12 cellular contexts compared by ENCODE assay signal in genomic region chr10:75407296-75407715, GRCh38. TPM values are rescaled to one million over a fixed set of nuclear protein-coding genes. Genes with fewer than 3 reads are reported as not detected.
DNase-seq lines count a peak whose midpoint lies in the region; ATAC-seq, FAIRE-seq and TF ChIP-seq lines count a peak whose summit lies in the region.
"Had no signal": no experiment of that assay in that cellular context is flagged by ENCODE, and none has a peak within 500 bp of the region (broad histone marks: within the 10 kb centered on the region; RNA-seq: fewer than 3 reads in every experiment).

No MANE protein-coding gene starts in this region.

- ATAC-seq in HepG2: no peak
- ATAC-seq in right lobe of liver: no peak
- no peak for ATAC-seq in effector memory CD8-positive, alpha-beta T cell (replicated peaks)
- ATAC-seq in natural killer cell: no peak

- BruUV-seq in HepG2 (replicated peaks; lab: Mats Ljungman, UMichigan) (no TSS peak), OCI-LY7 (replicated peaks; lab: Mats Ljungman, UMichigan) (no TSS peak)

- H4K20me1 ChIP-seq in HepG2 (ENCODE audit: insufficient read depth, low read length) (no peaks in the 10 kb centered on the region), OCI-LY7 (ENCODE audit: insufficient read depth, low read length) (no peaks in the 10 kb centered on the region)

- FAIRE-seq in HepG2 (lab: Jason Lieb, UNC): no peak

- no peaks in the 10 kb centered on the region for H3K9me3 Mint-ChIP-seq in effector memory CD8-positive, alpha-beta T cell
- H3K9me3 Mint-ChIP-seq in natural killer cell: no peaks in the 10 kb centered on the region

- H2AFZ ChIP-seq in HepG2 (ENCODE audit: low read length) (no peak overlapping the region), OCI-LY7 (ENCODE audit: low read length) (no peak overlapping the region)

- H3K79me2 ChIP-seq in HepG2 (ENCODE audit: insufficient read depth, low read length) (peaks cover 21% of the 10 kb centered on the region), OCI-LY7 (ENCODE audit: insufficient read depth, low read depth, low read length) (no peaks in the 10 kb centered on the region)

- H3K9me3 ChIP-seq in HepG2 (ENCODE audit: low read length): no peaks in the 10 kb centered on the region
- H3K9me3 ChIP-seq in right lobe of liver: no peaks in the 10 kb centered on the region
- H3K9me3 ChIP-seq in vagina: no peaks in the 10 kb centered on the region
- no peaks in the 10 kb centered on the region for H3K9me3 ChIP-seq in OCI-LY7 (ENCODE audit: low read length)
- H3K9me3 ChIP-seq: SK-N-SH had no signal

- no peak overlapping the region for H3K9ac ChIP-seq in HepG2 (ENCODE audit: insufficient read depth, low read depth, low read length)
- H3K9ac ChIP-seq: SK-N-SH had no signal

- DNase-seq in HepG2 (ENCODE audit: low spot score) (no peak), right lobe of liver (no peak), natural killer cell (no peak), vagina (ENCODE audit: extremely low spot score in 2 of 2) (no peak), NCI-H2171 treated with DMSO at 0.1 percent for 48 hours (lab: John Stamatoyannopoulos, UW) (no peak), NCI-H1436 treated with DMSO at 0.1 percent for 48 hours (lab: John Stamatoyannopoulos, UW) (no peak), OCI-LY7 (ENCODE audit: low spot score) (no peak)
- DNase-seq in effector memory CD8-positive, alpha-beta T cell: no peak
- DNase-seq: activated effector memory CD4-positive, alpha-beta T cell treated with anti-CD3 and anti-CD28 coated beads, Interleukin-2, amount 50 U/mL, for 16 hours; NCI-H1694; SK-N-SH; stimulated activated CD4-positive, alpha-beta T cell treated with anti-CD3 and anti-CD28 coated beads, Interleukin-2, amount 100 ng/mL, for 48 hours had no signal

- no peak for TF ChIP-seq EP300 in HepG2 (IDR thresholded peaks at IDR 0.05; ENCODE audit: low read depth in 2 of 2, low read length in 2 of 2)
- no peak for TF ChIP-seq EP300 in HepG2 (CRISPR knock-in tag; IDR thresholded peaks at IDR 0.05; ENCODE audit: borderline replicate concordance)

- H3K4me2 ChIP-seq in HepG2 (ENCODE audit: low read depth, low read length) (no peak overlapping the region), OCI-LY7 (ENCODE audit: low read length) (no peak overlapping the region)
- H3K4me2 ChIP-seq: SK-N-SH had no signal

- in situ Hi-C loops in HepG2 (cut with HindIII; ENCODE audit: extremely low pct_ligation_motif_present, low pct_unique_long_range_greater_than_20kb): no loop called here

- peaks cover 2% of the 10 kb centered on the region for H3K36me3 Mint-ChIP-seq in effector memory CD8-positive, alpha-beta T cell (ENCODE audit: insufficient read depth)
- no peaks in the 10 kb centered on the region for H3K36me3 Mint-ChIP-seq in natural killer cell

- intact Hi-C loops in HepG2 (cut with micrococcal nuclease; ENCODE audit: unreplicated experiment): loop anchor here (5.0 to 10.0 kb wide), 3 partner anchors 197 to 1140 kb away; no protein-coding TSS in a partner anchor
- intact Hi-C loops in right lobe of liver (cut with DNase I): loop anchor here (10.0 kb wide), 2 partner anchors 187 to 497 kb away; no protein-coding TSS in a partner anchor
- intact Hi-C loops in natural killer cell (cut with micrococcal nuclease): no loop called here
- intact Hi-C loops in vagina (cut with DNase I): loop anchor here (5.0 to 10.0 kb wide), 3 partner anchors 135 to 497 kb away; no protein-coding TSS in a partner anchor
- intact Hi-C loops in OCI-LY7 (cut with micrococcal nuclease; ENCODE audit: unreplicated experiment): no loop called here

- peaks cover 9 to 17% of the 10 kb centered on the region in 2 donors for H3K4me1 Mint-ChIP-seq in effector memory CD8-positive, alpha-beta T cell (ENCODE audit: low read depth in 2 of 2)
- peaks cover 7 to 40% of the 10 kb centered on the region in 2 donors for H3K4me1 Mint-ChIP-seq in natural killer cell

- CTCF ChIA-PET in HepG2 (lab: Yijun Ruan, JAX; ENCODE audit: low intra/inter-chr PET ratio, low total read pairs) (no interaction called here), OCI-LY7 (lab: Charles Lee; ENCODE audit: unreplicated experiment) (no interaction called here)

- H3K4me1 ChIP-seq in HepG2 (ENCODE audit: insufficient read depth, low read length): peaks cover 20% of the 10 kb centered on the region
- H3K4me1 ChIP-seq in right lobe of liver: no peaks in the 10 kb centered on the region
- H3K4me1 ChIP-seq in vagina: peaks cover 60% of the 10 kb centered on the region
- peaks cover 3% of the 10 kb centered on the region for H3K4me1 ChIP-seq in OCI-LY7 (ENCODE audit: insufficient read depth, low read length, poor library complexity, severe bottlenecking)

- H3K27me3 ChIP-seq in HepG2 (ENCODE audit: control insufficient read depth in 1 of 2, insufficient read depth in 2 of 2, low read length in 2 of 2) (no peaks in the 10 kb centered on the region; a peak in 1 of 5 replicates), right lobe of liver (no peaks in the 10 kb centered on the region), vagina (no peaks in the 10 kb centered on the region)

- WGBS in HepG2 (ENCODE audit: low lambda C conversion rate): 98% methylated on average over 22 of the region's 33 CpGs
- WGBS in right lobe of liver (ENCODE audit: insufficient coverage, low coverage, low lambda C conversion rate, missing lambda C conversion rate): 73% methylated on average over 13 of the region's 33 CpGs

- peaks cover 0 to 5% of the 10 kb centered on the region in 2 experiments; a peak in 1 of 5 replicates for H3K36me3 ChIP-seq in HepG2 (replicated peaks in 1 of 2; ENCODE audit: control insufficient read depth in 1 of 2, insufficient read depth in 2 of 2, low read length in 2 of 2)
- H3K36me3 ChIP-seq in right lobe of liver: no peaks in the 10 kb centered on the region
- no peaks in the 10 kb centered on the region for H3K36me3 ChIP-seq in vagina
- H3K36me3 ChIP-seq in OCI-LY7 (ENCODE audit: insufficient read depth, low read length): no peaks in the 10 kb centered on the region

- peaks cover 71 to 82% of the 10 kb centered on the region in 2 donors for H3K27me3 Mint-ChIP-seq in effector memory CD8-positive, alpha-beta T cell
- peaks cover 57 to 64% of the 10 kb centered on the region in 2 donors for H3K27me3 Mint-ChIP-seq in natural killer cell (ENCODE audit: low read depth in 2 of 2)

- H3K27ac ChIP-seq in HepG2 (ENCODE audit: extremely low read length, insufficient read depth, low read length): no peak overlapping the region
- peak overlapping the region in 1 of 3 donors; percentile 10 for H3K27ac ChIP-seq in right lobe of liver
- H3K27ac ChIP-seq in vagina: peak overlapping the region; percentile 87
- no peak overlapping the region for H3K27ac ChIP-seq in OCI-LY7 (ENCODE audit: low read depth, low read length, poor library complexity, severe bottlenecking)

- H3K9me2 ChIP-seq in OCI-LY7 (ENCODE audit: insufficient read depth, low read length): no peaks in the 10 kb centered on the region
- H3K9me2 ChIP-seq: SK-N-SH had no signal

- TF ChIP-seq POLR2A in HepG2 (IDR thresholded peaks at IDR 0.05; ENCODE audit: insufficient read depth in 1 of 2, low read depth in 2 of 2, low read length in 2 of 2) (no peak), right lobe of liver (IDR thresholded peaks at IDR 0.05) (no peak), vagina (IDR thresholded peaks at IDR 0.05) (no peak)

- no peak overlapping the region for H3K27ac Mint-ChIP-seq in effector memory CD8-positive, alpha-beta T cell
- H3K27ac Mint-ChIP-seq in natural killer cell: no peak overlapping the region

- H3K4me3 ChIP-seq in HepG2 (replicated peaks in 1 of 3; ENCODE audit: insufficient read depth in 1 of 3, low read depth in 2 of 3, low read length in 3 of 3): no peak overlapping the region
- H3K4me3 ChIP-seq in right lobe of liver: peak overlapping the region in 1 of 3 donors; percentile 93
- peak overlapping the region; percentile 73 to 82 for H3K4me3 ChIP-seq in vagina
- H3K4me3 ChIP-seq in OCI-LY7 (ENCODE audit: low read depth, low read length, poor library complexity, severe bottlenecking): no peak overlapping the region

- TF ChIP-seq RAD21 in HepG2 (CRISPR knock-in tag; IDR thresholded peaks at IDR 0.05): no peak

- POLR2A ChIA-PET in HepG2 (lab: Yijun Ruan, JAX) (interaction anchor here (8.4 kb wide), 1 partner anchor 26 kb away, joined by 219 read pairs; the partner anchor contains the start of gene LRMDA), OCI-LY7 (lab: Charles Lee) (interaction anchor here (0.6 kb wide), 1 partner anchor 637 kb away, joined by 3 read pairs; no protein-coding TSS in a partner anchor)

- TF ChIP-seq CTCF in HepG2 (CRISPR knock-in tag; IDR thresholded peaks at IDR 0.05) (no peak), right lobe of liver (IDR thresholded peaks at IDR 0.05) (no peak), natural killer cell (IDR thresholded peaks at IDR 0.05) (no peak), vagina (IDR thresholded peaks at IDR 0.05) (no peak), OCI-LY7 (conservative IDR thresholded peaks at IDR 0.05; ENCODE audit: low read length) (no peak)

- H3K4me3 Mint-ChIP-seq in effector memory CD8-positive, alpha-beta T cell: peak overlapping the region; percentile 41 to 74
- peak overlapping the region; percentile 83 for H3K4me3 Mint-ChIP-seq in natural killer cell

RNA-seq across cellular contexts. Expression of gene ZNF503, which starts 5.7 kb away (rescaled TPM):
- total RNA-seq in HepG2 (2016; rRNA removed; fragmentation: Illumina TruSeq; extraction: Trizol) (5.8 and 8.3 TPM in 2 replicates), right lobe of liver (1 to 10 TPM; 2.9 to 7.1 (median 5.4) TPM), natural killer cell (1 to 10 TPM in 1 of 3 donors, under 1 TPM in 2; 0.27 to 1.2 (median 0.73) TPM), vagina (24.6 TPM), OCI-LY7 (2022) (not detected in 2 replicates)
- total RNA-seq in HepG2 (2016; cell fraction: cytosol; rRNA removed; fragmentation: Illumina TruSeq; extraction: Trizol; ENCODE audit: low read depth): 1.8 and 1.9 TPM in 2 replicates
- total RNA-seq in HepG2 (2016; cell fraction: insoluble cytoplasmic fraction; rRNA removed; fragmentation: Illumina TruSeq; extraction: Trizol): 5.6 and 8.5 TPM in 2 replicates
- 6.0 and 6.3 TPM in 2 replicates for total RNA-seq in HepG2 (2016; cell fraction: membrane; rRNA removed; fragmentation: Illumina TruSeq; extraction: Trizol)
- total RNA-seq in HepG2 (2016; cell fraction: nucleus; rRNA removed; fragmentation: Illumina TruSeq; extraction: Trizol): 8.7 TPM in 2 replicates
- polyA plus RNA-seq in HepG2 (2011; rRNA removed): 2.7 and 4.0 TPM in 2 replicates
- 2.4 and 4.0 TPM in 2 replicates for polyA plus RNA-seq in HepG2 (2011; cell fraction: cytosol; rRNA removed)
- 15.1 and 19.3 TPM in 2 replicates for polyA plus RNA-seq in HepG2 (2011; cell fraction: nucleus; rRNA removed)
- 9.8 and 13.3 TPM in 2 replicates for polyA plus RNA-seq in HepG2 (2012)
- 1.3 and 1.4 TPM in 2 replicates for polyA plus RNA-seq in HepG2 (2016; cell fraction: cytosol; fragmentation: Illumina TruSeq; extraction: Trizol; ENCODE audit: low read depth)
- 13.9 and 16.9 TPM in 2 replicates for polyA plus RNA-seq in HepG2 (2016; cell fraction: insoluble cytoplasmic fraction; fragmentation: Illumina TruSeq; extraction: Trizol; ENCODE audit: low read depth)
- 4.1 and 4.2 TPM in 2 replicates for polyA plus RNA-seq in HepG2 (2016; cell fraction: membrane; fragmentation: Illumina TruSeq; extraction: Trizol; ENCODE audit: low read depth)
- 25.1 and 25.7 TPM in 2 replicates for polyA plus RNA-seq in HepG2 (2016; cell fraction: nucleus; fragmentation: Illumina TruSeq; extraction: Trizol; ENCODE audit: insufficient read depth, low read depth)
- 1.0 and 15.3 TPM in 2 replicates for polyA minus RNA-seq in HepG2 (2011; rRNA and poly(A)+ RNA removed; ENCODE audit: low replicate concordance)
- 10.1 and 11.8 TPM in 2 replicates for polyA minus RNA-seq in HepG2 (2011; cell fraction: cytosol; rRNA and poly(A)+ RNA removed)
- 7.0 and 10.7 TPM in 2 replicates for polyA minus RNA-seq in HepG2 (2011; cell fraction: nucleus; rRNA and poly(A)+ RNA removed)
- not detected in 2 replicates for total RNA-seq in OCI-LY7 (2014; rRNA removed; shearing (Covaris generic))

RNA-seq across cellular contexts. Expression of gene LRMDA, which starts 24.1 kb away (rescaled TPM):
- total RNA-seq in HepG2 (2016; rRNA removed; fragmentation: Illumina TruSeq; extraction: Trizol) (19.3 and 22.0 TPM in 2 replicates), right lobe of liver (10 to 100 TPM in 5 of 6 experiments, 1 to 10 TPM in 1; 9.9 to 19.9 (median 16.3) TPM), natural killer cell (1 to 10 TPM; 1.4 to 2.4 (median 2.1) TPM), vagina (22.6 TPM), OCI-LY7 (2022) (not detected in 2 replicates)
- total RNA-seq in HepG2 (2016; cell fraction: cytosol; rRNA removed; fragmentation: Illumina TruSeq; extraction: Trizol; ENCODE audit: low read depth): 70.4 and 78.7 TPM in 2 replicates
- total RNA-seq in HepG2 (2016; cell fraction: insoluble cytoplasmic fraction; rRNA removed; fragmentation: Illumina TruSeq; extraction: Trizol): 20.0 and 23.4 TPM in 2 replicates
- total RNA-seq in HepG2 (2016; cell fraction: membrane; rRNA removed; fragmentation: Illumina TruSeq; extraction: Trizol): 36.7 and 40.7 TPM in 2 replicates
- total RNA-seq in HepG2 (2016; cell fraction: nucleus; rRNA removed; fragmentation: Illumina TruSeq; extraction: Trizol): 27.3 and 38.1 TPM in 2 replicates
- 13.4 and 17.7 TPM in 2 replicates for polyA plus RNA-seq in HepG2 (2011; rRNA removed)
- 18.1 and 21.4 TPM in 2 replicates for polyA plus RNA-seq in HepG2 (2011; cell fraction: cytosol; rRNA removed)
- polyA plus RNA-seq in HepG2 (2011; cell fraction: nucleus; rRNA removed): 10.7 and 11.9 TPM in 2 replicates
- 14.6 and 23.3 TPM in 2 replicates for polyA plus RNA-seq in HepG2 (2012)
- 51.8 and 58.1 TPM in 2 replicates for polyA plus RNA-seq in HepG2 (2016; cell fraction: cytosol; fragmentation: Illumina TruSeq; extraction: Trizol; ENCODE audit: low read depth)
- 25.9 and 29.7 TPM in 2 replicates for polyA plus RNA-seq in HepG2 (2016; cell fraction: insoluble cytoplasmic fraction; fragmentation: Illumina TruSeq; extraction: Trizol; ENCODE audit: low read depth)
- 28.6 and 35.5 TPM in 2 replicates for polyA plus RNA-seq in HepG2 (2016; cell fraction: membrane; fragmentation: Illumina TruSeq; extraction: Trizol; ENCODE audit: low read depth)
- polyA plus RNA-seq in HepG2 (2016; cell fraction: nucleus; fragmentation: Illumina TruSeq; extraction: Trizol; ENCODE audit: insufficient read depth, low read depth): 9.9 and 22.8 TPM in 2 replicates
- 4.1 and 25.5 TPM in 2 replicates for polyA minus RNA-seq in HepG2 (2011; rRNA and poly(A)+ RNA removed; ENCODE audit: low replicate concordance)
- 5.1 and 7.5 TPM in 2 replicates for polyA minus RNA-seq in HepG2 (2011; cell fraction: cytosol; rRNA and poly(A)+ RNA removed)
- 58.6 and 83.8 TPM in 2 replicates for polyA minus RNA-seq in HepG2 (2011; cell fraction: nucleus; rRNA and poly(A)+ RNA removed)
- not detected in 2 replicates for total RNA-seq in OCI-LY7 (2014; rRNA removed; shearing (Covaris generic))

Comparison
In these comparisons a context has a peak if more than half of its experiments do, and no peak if none do; other contexts are left out.
1. H3K4me3 ChIP-seq: peak in vagina (2 of 2); none in HepG2 (0 of 3) and OCI-LY7 (single experiment).
2. intact Hi-C loops: an anchor here in HepG2 (5.0 to 10.0 kb wide), right lobe of liver (10.0 kb wide) and vagina (5.0 to 10.0 kb wide); none called in natural killer cell and OCI-LY7.